33 cellular contexts compared by ENCODE assay signal in the genomic region with DNA sequence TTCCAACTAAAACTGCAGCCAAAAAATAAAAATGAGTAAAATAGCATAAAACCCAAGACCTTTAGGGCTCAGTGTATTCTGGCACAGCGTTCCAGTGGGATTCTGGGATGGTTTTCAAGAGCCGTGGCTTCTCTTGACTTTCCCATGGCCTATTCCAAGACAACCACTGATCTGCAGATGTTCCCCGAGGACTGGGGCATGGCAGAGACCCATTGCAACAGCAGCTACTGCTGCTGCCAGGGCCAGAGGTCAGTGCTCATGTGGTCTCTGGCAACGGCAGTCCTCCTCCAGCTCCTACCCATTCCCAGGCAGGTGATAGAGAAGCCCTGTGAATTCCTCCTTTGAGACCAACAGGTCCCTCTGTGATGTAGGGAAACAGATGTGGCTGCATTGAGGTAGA. TPM values are rescaled to one million over a fixed set of nuclear protein-coding genes. Genes with fewer than 3 reads are reported as not detected.
"Had no signal": no experiment of that assay in that cellular context is flagged by ENCODE, and none has a peak within 500 bp of the region (broad histone marks: within the 10 kb centered on the region; RNA-seq: fewer than 3 reads in every experiment).

No MANE protein-coding gene starts in this region.

- H3K27ac ChIP-seq: body of pancreas, cardiac muscle cell, neural progenitor cell, ovary, prostate gland, sigmoid colon, upper lobe of left lung had no signal

- H3K9me3 Mint-ChIP-seq: activated naive CD4-positive, alpha-beta T cell treated with anti-CD3 and anti-CD28 coated beads for 36 hours; activated naive CD8-positive, alpha-beta T cell treated with anti-CD3 and anti-CD28 coated beads, Interleukin-2, amount 10 ng/mL, durations not matched to agents 7 days and 5 days; activated T-cell treated with anti-CD3 and anti-CD28 coated beads, Interleukin-2, amount 50 U/mL, for 4 hours; activated T-helper 2 cell treated with anti-CD3 and anti-CD28 coated beads, Interferon-gamma antibody, Interleukin-2, Interleukin-4, amounts not matched to agents 10 μg/mL and 5 μg/mL and 100 μg/mL, durations not matched to agents 14 hours and 24 hours and 36 hours; dendritic cell treated with granulocyte-macrophage colony-stimulating factor and Interleukin-4, amounts not matched to agents 40 ng/mL and 50 ng/mL, for 4 days; naive thymus-derived CD8-positive, alpha-beta T cell; neural progenitor cell; T-helper 1 cell treated with Interleukin-12 subunit alpha and Interleukin-12 subunit beta and Interleukin-4 antibody, amounts not matched to agents 30 μg/mL and 1 μg/mL, for 36 hours had no signal

- FAIRE-seq: endometrium, islet of Langerhans had no signal

- H3K27ac Mint-ChIP-seq: activated naive CD4-positive, alpha-beta T cell treated with anti-CD3 and anti-CD28 coated beads for 36 hours; activated naive CD8-positive, alpha-beta T cell treated with anti-CD3 and anti-CD28 coated beads, Interleukin-2, amount 10 ng/mL, durations not matched to agents 7 days and 5 days; activated T-helper 2 cell treated with anti-CD3 and anti-CD28 coated beads, Interferon-gamma antibody, Interleukin-2, Interleukin-4, amounts not matched to agents 10 μg/mL and 5 μg/mL and 100 μg/mL, durations not matched to agents 14 hours and 24 hours and 36 hours; dendritic cell treated with granulocyte-macrophage colony-stimulating factor and Interleukin-4, amounts not matched to agents 40 ng/mL and 50 ng/mL, for 4 days; naive thymus-derived CD8-positive, alpha-beta T cell; stimulated activated naive B cell treated with anti-CD40 and anti-IgM and Interleukin-4, amounts not matched to agents 10 μg/mL and 1 μg/mL and 100 μg/mL, for 72 hours; T-helper 1 cell treated with Interleukin-12 subunit alpha and Interleukin-12 subunit beta and Interleukin-4 antibody, amounts not matched to agents 30 μg/mL and 1 μg/mL, for 36 hours; WTC11 had no signal

- H3K27me3 ChIP-seq: body of pancreas, cardiac muscle cell, neural progenitor cell, ovary, sigmoid colon, upper lobe of left lung had no signal

- H3K9me3 ChIP-seq: body of pancreas, ovary, prostate gland, sigmoid colon, upper lobe of left lung had no signal

- H3K4me3 ChIP-seq: body of pancreas, cardiac muscle cell, neural progenitor cell, ovary, prostate gland, sigmoid colon, upper lobe of left lung had no signal

- DNase-seq: activated CD4-positive, alpha-beta T cell treated with anti-CD3 and anti-CD28 coated beads, Interleukin-2, amount 50 U/mL, for 4 hours; activated CD8-positive, alpha-beta memory T cell treated with anti-CD3 and anti-CD28 coated beads, Interleukin-2, amount 50 U/mL, for 48 hours; activated naive CD4-positive, alpha-beta T cell treated with anti-CD3 and anti-CD28 coated beads for 36 hours; activated naive CD8-positive, alpha-beta T cell treated with anti-CD3 and anti-CD28 coated beads, Interleukin-2, amount 10 ng/mL, durations not matched to agents 7 days and 5 days; activated T-cell treated with anti-CD3 and anti-CD28 coated beads, Interleukin-2, amount 50 U/mL, for 4 hours; amygdala; body of pancreas; effector CD4-positive, alpha-beta T cell; foreskin melanocyte; left colon; naive thymus-derived CD8-positive, alpha-beta T cell; sigmoid colon; stimulated activated CD4-positive, alpha-beta T cell treated with anti-CD3 and anti-CD28 coated beads, Interleukin-2, amount 100 ng/mL, for 48 hours; stimulated activated CD8-positive, alpha-beta memory T cell treated with anti-CD3 and anti-CD28 coated beads, Interleukin-4, amount 100 ng/mL, for 48 hours; stimulated activated naive B cell treated with anti-CD40 and anti-IgM and Interleukin-4, amounts not matched to agents 10 μg/mL and 1 μg/mL and 100 μg/mL, for 72 hours; T1000; upper lobe of left lung had no signal

- H2AFZ ChIP-seq: neural progenitor cell had no signal

- H3K36me3 ChIP-seq: cardiac muscle cell, neural progenitor cell, ovary, prostate gland, sigmoid colon, upper lobe of left lung had no signal

- H3K9ac ChIP-seq: neural progenitor cell had no signal

- H3K4me2 ChIP-seq: neural progenitor cell had no signal

- ATAC-seq: activated T-cell treated with anti-CD3 and anti-CD28 coated beads, Interleukin-2, amount 50 U/mL, for 4 hours; body of pancreas; left colon; naive thymus-derived CD8-positive, alpha-beta T cell; stimulated activated naive B cell treated with anti-CD40 and anti-IgM and Interleukin-4, amounts not matched to agents 10 μg/mL and 1 μg/mL and 100 μg/mL, for 72 hours; WTC11 had no signal

- H3K36me3 Mint-ChIP-seq: activated naive CD8-positive, alpha-beta T cell treated with anti-CD3 and anti-CD28 coated beads, Interleukin-2, amount 10 ng/mL, durations not matched to agents 7 days and 5 days; naive thymus-derived CD8-positive, alpha-beta T cell; neural progenitor cell; stimulated activated naive B cell treated with anti-CD40 and anti-IgM and Interleukin-4, amounts not matched to agents 10 μg/mL and 1 μg/mL and 100 μg/mL, for 72 hours; WTC11 had no signal

- H3K4me3 Mint-ChIP-seq: activated naive CD4-positive, alpha-beta T cell treated with anti-CD3 and anti-CD28 coated beads for 36 hours; activated naive CD8-positive, alpha-beta T cell treated with anti-CD3 and anti-CD28 coated beads, Interleukin-2, amount 10 ng/mL, durations not matched to agents 7 days and 5 days; activated T-cell treated with anti-CD3 and anti-CD28 coated beads, Interleukin-2, amount 50 U/mL, for 4 hours; dendritic cell treated with granulocyte-macrophage colony-stimulating factor and Interleukin-4, amounts not matched to agents 40 ng/mL and 50 ng/mL, for 4 days; naive thymus-derived CD8-positive, alpha-beta T cell; neural progenitor cell; stimulated activated naive B cell treated with anti-CD40 and anti-IgM and Interleukin-4, amounts not matched to agents 10 μg/mL and 1 μg/mL and 100 μg/mL, for 72 hours; T-helper 1 cell treated with Interleukin-12 subunit alpha and Interleukin-12 subunit beta and Interleukin-4 antibody, amounts not matched to agents 30 μg/mL and 1 μg/mL, for 36 hours; WTC11 had no signal

- H3K4me1 Mint-ChIP-seq: activated naive CD8-positive, alpha-beta T cell treated with anti-CD3 and anti-CD28 coated beads, Interleukin-2, amount 10 ng/mL, durations not matched to agents 7 days and 5 days; naive thymus-derived CD8-positive, alpha-beta T cell; stimulated activated naive B cell treated with anti-CD40 and anti-IgM and Interleukin-4, amounts not matched to agents 10 μg/mL and 1 μg/mL and 100 μg/mL, for 72 hours had no signal

- H3K4me1 ChIP-seq: prostate gland, upper lobe of left lung had no signal

RNA-seq across cellular contexts. Expression of gene TNP1, which starts 26.8 kb away (rescaled TPM):
- total RNA-seq: activated CD8-positive, alpha-beta memory T cell treated with anti-CD3 and anti-CD28 coated beads for 36 hours; activated naive CD4-positive, alpha-beta T cell treated with anti-CD3 and anti-CD28 coated beads for 36 hours; activated naive CD8-positive, alpha-beta T cell treated with anti-CD3 and anti-CD28 coated beads, Interleukin-2, amount 10 ng/mL, durations not matched to agents 7 days and 5 days; activated T-cell treated with anti-CD3 and anti-CD28 coated beads, Interleukin-2, amount 50 U/mL, for 4 hours; activated T-helper 2 cell treated with anti-CD3 and anti-CD28 coated beads, Interferon-gamma antibody, Interleukin-2, Interleukin-4, amounts not matched to agents 10 μg/mL and 5 μg/mL and 100 μg/mL, durations not matched to agents 14 hours and 24 hours and 36 hours; body of pancreas; cardiac muscle cell; chondrocyte; epithelial cell of proximal tubule; fibroblast of lung; left colon; lung microvascular endothelial cell; naive thymus-derived CD8-positive, alpha-beta T cell; ovary; sigmoid colon; temporal lobe; upper lobe of left lung; WTC11 had no signal
- polyA plus RNA-seq: cardiac muscle cell; fibroblast of lung; naive thymus-derived CD8-positive, alpha-beta T cell; ovary; sigmoid colon had no signal
